ENCODE assay signal across 20 cellular contexts in genomic region chr14:69327507-69327906, GRCh38.
DNase-seq lines count a peak whose midpoint lies in the region; ATAC-seq and TF ChIP-seq lines count a peak whose summit lies in the region.
"Had no signal": no experiment of that assay in that cellular context is flagged by ENCODE, and none has a peak within 500 bp of the region (broad histone marks: within the 10 kb centered on the region; RNA-seq: fewer than 3 reads in every experiment).

No MANE protein-coding gene starts in this region.

- intact Hi-C loops in sciatic nerve (cut with DNase I), result no loop called here

- no peak for ATAC-seq in activated naive CD8-positive, alpha-beta T cell treated with anti-CD3 and anti-CD28 coated beads, Interleukin-2, amount 10 ng/mL, durations not matched to agents 7 days and 5 days (ENCODE audit: low read depth)
- ATAC-seq in sciatic nerve, result no peak
- ATAC-seq: CD8-positive, alpha-beta T cell; GM12878 had no signal

- POLR2A ChIA-PET in activated naive CD8-positive, alpha-beta T cell treated with anti-CD3 and anti-CD28 coated beads, Interleukin-2, amount 10 ng/mL, durations not matched to agents 7 days and 5 days (lab: Charles Lee), result no interaction called here

- H3K27ac Mint-ChIP-seq in activated naive CD8-positive, alpha-beta T cell treated with anti-CD3 and anti-CD28 coated beads, Interleukin-2, amount 10 ng/mL, durations not matched to agents 7 days and 5 days, result no peak overlapping the region
- H3K27ac Mint-ChIP-seq in activated naive CD8-positive, alpha-beta T cell treated with anti-CD3 and anti-CD28 coated beads for 36 hours, result no peak overlapping the region
- H3K27ac Mint-ChIP-seq: CD8-positive, alpha-beta T cell had no signal

- no peaks in the 10 kb centered on the region for H3K9me3 Mint-ChIP-seq in activated naive CD8-positive, alpha-beta T cell treated with anti-CD3 and anti-CD28 coated beads, Interleukin-2, amount 10 ng/mL, durations not matched to agents 7 days and 5 days
- H3K9me3 Mint-ChIP-seq in activated naive CD8-positive, alpha-beta T cell treated with anti-CD3 and anti-CD28 coated beads for 36 hours, result no peaks in the 10 kb centered on the region
- H3K9me3 Mint-ChIP-seq: CD8-positive, alpha-beta T cell had no signal

- H3K4me3 Mint-ChIP-seq in activated naive CD8-positive, alpha-beta T cell treated with anti-CD3 and anti-CD28 coated beads, Interleukin-2, amount 10 ng/mL, durations not matched to agents 7 days and 5 days, result no peak overlapping the region
- no peak overlapping the region for H3K4me3 Mint-ChIP-seq in activated naive CD8-positive, alpha-beta T cell treated with anti-CD3 and anti-CD28 coated beads for 36 hours
- H3K4me3 Mint-ChIP-seq: CD8-positive, alpha-beta T cell had no signal

- no peaks in the 10 kb centered on the region for H3K4me1 Mint-ChIP-seq in activated naive CD8-positive, alpha-beta T cell treated with anti-CD3 and anti-CD28 coated beads, Interleukin-2, amount 10 ng/mL, durations not matched to agents 7 days and 5 days
- no peaks in the 10 kb centered on the region for H3K4me1 Mint-ChIP-seq in activated naive CD8-positive, alpha-beta T cell treated with anti-CD3 and anti-CD28 coated beads for 36 hours

- DNase-seq in activated naive CD8-positive, alpha-beta T cell treated with anti-CD3 and anti-CD28 coated beads, Interleukin-2, amount 10 ng/mL, durations not matched to agents 7 days and 5 days, result peak; percentile 5
- no peak for DNase-seq in activated naive CD8-positive, alpha-beta T cell treated with anti-CD3 and anti-CD28 coated beads for 36 hours
- DNase-seq in coronary artery (ENCODE audit: low spot score) (peak; percentile 47), sciatic nerve (ENCODE audit: low spot score) (peak; percentile 37), NCI-H82 (lab: John Stamatoyannopoulos, UW) (no peak), SK-N-DZ (ENCODE audit: low spot score) (no peak), RPMI8226 (no peak)
- DNase-seq: Calu3; CD8-positive, alpha-beta T cell; DMS53; EL; GOT3; KBM-7; NCI-H1105; NCI-H2081 treated with DMSO at 0.1 percent for 48 hours; NCI-H446 treated with DMSO at 0.1 percent for 48 hours; NCI-H69; SHP77 had no signal

- no peak for TF ChIP-seq CTCF in coronary artery (IDR thresholded peaks at IDR 0.05)

- peaks cover 4% of the 10 kb centered on the region for H3K27me3 Mint-ChIP-seq in activated naive CD8-positive, alpha-beta T cell treated with anti-CD3 and anti-CD28 coated beads, Interleukin-2, amount 10 ng/mL, durations not matched to agents 7 days and 5 days
- peaks cover 2% of the 10 kb centered on the region for H3K27me3 Mint-ChIP-seq in activated naive CD8-positive, alpha-beta T cell treated with anti-CD3 and anti-CD28 coated beads for 36 hours

- H3K4me3 ChIP-seq in coronary artery, result no peak overlapping the region
- H3K4me3 ChIP-seq: BLaER1 treated with 17β-estradiol and CSF1 and Interleukin-3, amounts not matched to agents 10 nM and 100 nM; GM12878 had no signal

- H3K27ac ChIP-seq in coronary artery, result no peak overlapping the region
- H3K27ac ChIP-seq: BLaER1 treated with 17β-estradiol and CSF1 and Interleukin-3, amounts not matched to agents 10 nM and 100 nM had no signal

- no peaks in the 10 kb centered on the region for H3K36me3 Mint-ChIP-seq in activated naive CD8-positive, alpha-beta T cell treated with anti-CD3 and anti-CD28 coated beads, Interleukin-2, amount 10 ng/mL, durations not matched to agents 7 days and 5 days
- no peaks in the 10 kb centered on the region for H3K36me3 Mint-ChIP-seq in activated naive CD8-positive, alpha-beta T cell treated with anti-CD3 and anti-CD28 coated beads for 36 hours
- H3K36me3 Mint-ChIP-seq: CD8-positive, alpha-beta T cell had no signal

Comparison
In these comparisons a context has a peak if more than half of its experiments do, and no peak if none do; other contexts are left out.
1. DNase-seq: peak in activated naive CD8-positive, alpha-beta T cell treated with anti-CD3 and anti-CD28 coated beads, Interleukin-2, amount 10 ng/mL, durations not matched to agents 7 days and 5 days (single experiment), coronary artery (single experiment) and sciatic nerve (single experiment); none in activated naive CD8-positive, alpha-beta T cell treated with anti-CD3 and anti-CD28 coated beads for 36 hours (single experiment), NCI-H82 (single experiment), SK-N-DZ (single experiment) and RPMI8226 (single experiment).